In the genomic region with DNA sequence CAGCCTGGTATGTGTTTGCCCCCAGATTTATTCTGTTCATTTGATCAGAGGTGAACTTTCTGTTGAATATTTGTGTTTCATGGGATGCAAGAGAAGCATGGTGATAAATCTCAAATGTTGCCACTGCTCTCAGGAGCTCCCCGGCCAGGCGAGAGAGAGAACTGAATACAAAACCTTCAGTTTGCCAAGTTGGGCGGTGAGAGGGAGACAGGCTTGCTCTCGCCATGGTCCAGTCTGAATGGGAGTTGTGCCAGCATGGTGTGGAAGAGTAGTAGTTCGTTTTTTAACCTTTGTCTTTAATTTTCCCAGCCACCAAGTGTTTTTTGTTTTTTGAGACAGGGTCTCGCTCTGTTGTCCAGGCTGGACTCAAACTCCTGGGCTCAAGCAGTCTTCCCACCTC, we compare ENCODE assay signal across 15 cellular contexts. TPM values are rescaled to one million over a fixed set of nuclear protein-coding genes. Genes with fewer than 3 reads are reported as not detected.
DNase-seq lines count a peak whose midpoint lies in the region; ATAC-seq and TF ChIP-seq lines count a peak whose summit lies in the region.
"Had no signal": no experiment of that assay in that cellular context is flagged by ENCODE, and none has a peak within 500 bp of the region (broad histone marks: within the 10 kb centered on the region; RNA-seq: fewer than 3 reads in every experiment).

No MANE protein-coding gene starts in this region.

- peaks cover 47% of the 10 kb centered on the region for H3K36me3 Mint-ChIP-seq in stimulated activated naive CD8-positive, alpha-beta T cell treated with anti-CD3 and anti-CD28 coated beads, Interleukin-15, Interleukin-2, amounts not matched to agents 100 ng/mL and 50 ng/mL, for 24 hours (ENCODE audit: low read depth)

- TF ChIP-seq POLR2A in body of pancreas (IDR thresholded peaks at IDR 0.05): no peak

- peak overlapping the region; percentile 58 for H3K27ac Mint-ChIP-seq in stimulated activated naive CD8-positive, alpha-beta T cell treated with anti-CD3 and anti-CD28 coated beads, Interleukin-15, Interleukin-2, amounts not matched to agents 100 ng/mL and 50 ng/mL, for 24 hours
- H3K27ac Mint-ChIP-seq in stimulated activated naive CD8-positive, alpha-beta T cell treated with anti-CD3 and anti-CD28 coated beads, Interleukin-15, amount 100 ng/mL, for 72 hours: peak overlapping the region in 1 of 2 donors; percentile 5

- peaks cover 79% of the 10 kb centered on the region for H3K4me1 Mint-ChIP-seq in stimulated activated naive CD8-positive, alpha-beta T cell treated with anti-CD3 and anti-CD28 coated beads, Interleukin-15, Interleukin-2, amounts not matched to agents 100 ng/mL and 50 ng/mL, for 24 hours (ENCODE audit: low read depth)
- peaks cover 72% of the 10 kb centered on the region for H3K4me1 Mint-ChIP-seq in stimulated activated naive CD8-positive, alpha-beta T cell treated with anti-CD3 and anti-CD28 coated beads, Interleukin-15, amount 100 ng/mL, for 72 hours

- peaks cover 21% of the 10 kb centered on the region for H3K4me1 ChIP-seq in hepatocyte (ENCODE audit: insufficient read depth)
- peaks cover 68% of the 10 kb centered on the region for H3K4me1 ChIP-seq in body of pancreas

- H4K20me1 ChIP-seq in hepatocyte (ENCODE audit: insufficient read depth, poor library complexity, severe bottlenecking): peaks cover 69% of the 10 kb centered on the region

- TF ChIP-seq CTCF in WI38 (IDR thresholded peaks at IDR 0.05; ENCODE audit: low read depth, low read length): no peak
- no peak for TF ChIP-seq CTCF in hepatocyte (IDR thresholded peaks at IDR 0.05; ENCODE audit: poor library complexity)
- no peak for TF ChIP-seq CTCF in body of pancreas (IDR thresholded peaks at IDR 0.05)

- no peaks in the 10 kb centered on the region for H3K9me2 ChIP-seq in hepatocyte (replicated peaks; ENCODE audit: insufficient read depth)

- no peak for ATAC-seq in stimulated activated naive CD8-positive, alpha-beta T cell treated with anti-CD3 and anti-CD28 coated beads, Interleukin-15, amount 100 ng/mL, for 72 hours
- no peak for ATAC-seq in body of pancreas
- no peak for ATAC-seq in HG02970 (IDR thresholded peaks at IDR 0.05; ENCODE audit: low FRiP score, unreplicated experiment)
- no peak for ATAC-seq in HG03108 (IDR thresholded peaks at IDR 0.05; ENCODE audit: unreplicated experiment)
- ATAC-seq: pancreas had no signal

- WGBS in hepatocyte (ENCODE audit: low lambda C conversion rate, missing lambda C conversion rate): 91% methylated on average over 6 of the region's 6 CpGs
- 64 to 68% methylated on average over 6 of the region's 6 CpGs for WGBS in body of pancreas, 2 donors

- DNase-seq in stimulated activated naive CD8-positive, alpha-beta T cell treated with anti-CD3 and anti-CD28 coated beads, Interleukin-15, amount 100 ng/mL, for 72 hours: no peak
- no peak for DNase-seq in hepatocyte (ENCODE audit: low spot score)
- no peak for DNase-seq in NCI-H1092 treated with DMSO at 0.1 percent for 48 hours (lab: John Stamatoyannopoulos, UW)
- DNase-seq in body of pancreas: no peak
- DNase-seq: brain microvascular endothelial cell, hypothalamus, MM.1S, pancreas, T-helper 2 cell had no signal

- intact Hi-C loops in body of pancreas (cut with DNase I): no loop called here

- H3K9me3 Mint-ChIP-seq in stimulated activated naive CD8-positive, alpha-beta T cell treated with anti-CD3 and anti-CD28 coated beads, Interleukin-15, Interleukin-2, amounts not matched to agents 100 ng/mL and 50 ng/mL, for 24 hours: no peaks in the 10 kb centered on the region
- H3K9me3 Mint-ChIP-seq in stimulated activated naive CD8-positive, alpha-beta T cell treated with anti-CD3 and anti-CD28 coated beads, Interleukin-15, amount 100 ng/mL, for 72 hours: no peaks in the 10 kb centered on the region

- H3K27ac ChIP-seq in hepatocyte: no peak overlapping the region
- no peak overlapping the region for H3K27ac ChIP-seq in body of pancreas
- H3K27ac ChIP-seq: brain microvascular endothelial cell had no signal

- no peaks in the 10 kb centered on the region for H3K27me3 Mint-ChIP-seq in stimulated activated naive CD8-positive, alpha-beta T cell treated with anti-CD3 and anti-CD28 coated beads, Interleukin-15, Interleukin-2, amounts not matched to agents 100 ng/mL and 50 ng/mL, for 24 hours
- H3K27me3 Mint-ChIP-seq in stimulated activated naive CD8-positive, alpha-beta T cell treated with anti-CD3 and anti-CD28 coated beads, Interleukin-15, amount 100 ng/mL, for 72 hours: no peaks in the 10 kb centered on the region

- no peaks in the 10 kb centered on the region for H3K27me3 ChIP-seq in hepatocyte
- no peaks in the 10 kb centered on the region for H3K27me3 ChIP-seq in body of pancreas
- H3K27me3 ChIP-seq: brain microvascular endothelial cell, pancreas had no signal

- H3K79me2 ChIP-seq in hepatocyte: peaks cover 80% of the 10 kb centered on the region

- peak overlapping the region; percentile 88 for H3K4me3 Mint-ChIP-seq in stimulated activated naive CD8-positive, alpha-beta T cell treated with anti-CD3 and anti-CD28 coated beads, Interleukin-15, Interleukin-2, amounts not matched to agents 100 ng/mL and 50 ng/mL, for 24 hours
- H3K4me3 Mint-ChIP-seq in stimulated activated naive CD8-positive, alpha-beta T cell treated with anti-CD3 and anti-CD28 coated beads, Interleukin-15, amount 100 ng/mL, for 72 hours: peak overlapping the region in 1 of 2 donors; percentile 18

- H3K4me2 ChIP-seq in hepatocyte: peak overlapping the region; percentile 94

- no peak overlapping the region for H2AFZ ChIP-seq in hepatocyte

- no peaks in the 10 kb centered on the region for H3K36me3 ChIP-seq in hepatocyte (replicated peaks; ENCODE audit: insufficient read depth, low read depth)
- H3K36me3 ChIP-seq in body of pancreas (replicated peaks in 1 of 2; ENCODE audit: insufficient read depth in 1 of 2, low read depth in 2 of 2): no peaks in the 10 kb centered on the region

- H3K9me3 ChIP-seq in hepatocyte (ENCODE audit: low read depth) (no peaks in the 10 kb centered on the region), body of pancreas (no peaks in the 10 kb centered on the region)
- H3K9me3 ChIP-seq: pancreas had no signal

- peak overlapping the region; percentile 74 for H3K4me3 ChIP-seq in WI38 (ENCODE audit: low read depth, low read length)
- H3K4me3 ChIP-seq in hepatocyte: no peak overlapping the region
- no peak overlapping the region for H3K4me3 ChIP-seq in body of pancreas
- H3K4me3 ChIP-seq: lung had no signal

RNA-seq across cellular contexts. Expression of gene NTMT1, which starts 2.7 kb away (rescaled TPM):
- total RNA-seq in hepatocyte (20.8 and 32.5 TPM in 2 replicates), body of pancreas (10 to 100 TPM; 11.2 to 14.5 TPM)
- 66.9 and 81.4 TPM in 2 replicates for polyA plus RNA-seq in hepatocyte

RNA-seq across cellular contexts. Expression of gene C9orf50, which starts 7.8 kb away (rescaled TPM):
- total RNA-seq in hepatocyte (not detected in 2 replicates), body of pancreas (not detected)
- polyA plus RNA-seq in hepatocyte: 0.86 TPM in 1 of 2 replicates, not detected in the other
- total RNA-seq: endothelial cell of umbilical vein, pancreas had no signal
- polyA plus RNA-seq: endothelial cell of umbilical vein, lung, pancreas had no signal

RNA-seq across cellular contexts. Expression of gene ASB6, which starts 13.2 kb away (rescaled TPM):
- total RNA-seq in hepatocyte (10.5 and 14.2 TPM in 2 replicates), body of pancreas (10 to 100 TPM; 12.7 to 14.5 TPM)
- polyA plus RNA-seq in hepatocyte: 10.7 and 15.5 TPM in 2 replicates

RNA-seq across cellular contexts. Expression of gene PRRX2, which starts 36.7 kb away (rescaled TPM):
- total RNA-seq in hepatocyte (5.7 and 9.7 TPM in 2 replicates), body of pancreas (1 to 10 TPM in 1 of 2 donors, not detected in 1; 1.0 TPM)
- 14.0 and 23.0 TPM in 2 replicates for polyA plus RNA-seq in hepatocyte
